33 cellular contexts compared by ENCODE assay signal in the genomic region with DNA sequence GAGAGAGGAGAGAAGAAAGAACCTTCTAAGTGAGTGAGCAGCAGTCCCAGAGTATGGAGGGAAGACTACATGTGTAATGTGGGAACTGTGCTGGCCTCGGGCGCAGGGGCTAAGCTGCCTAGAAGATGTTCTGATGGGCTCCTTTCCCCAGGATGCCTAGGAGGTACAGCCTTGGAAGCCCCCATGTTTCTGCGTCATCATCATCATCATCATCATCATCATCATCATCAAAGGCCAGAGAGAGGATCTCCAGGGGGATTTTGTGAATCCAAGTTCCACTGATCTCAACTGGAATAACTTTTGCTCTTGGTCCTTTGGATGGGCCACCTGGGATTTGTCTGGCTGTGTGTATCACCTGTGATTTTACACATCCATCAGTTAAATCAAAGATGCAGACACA.
"Had no signal": no experiment of that assay in that cellular context is flagged by ENCODE, and none has a peak within 500 bp of the region (broad histone marks: within the 10 kb centered on the region; RNA-seq: fewer than 3 reads in every experiment).

No MANE protein-coding gene starts in this region.

- H3K9me3 ChIP-seq: ascending aorta, pancreas, prostate gland, uterus had no signal

- DNase-seq: activated B cell treated with CpG ODN at 0.5 μM for 24 hours; activated CD4-positive, alpha-beta T cell treated with anti-CD3 and anti-CD28 coated beads, Interleukin-2, amount 50 U/mL, for 4 hours; activated CD8-positive, alpha-beta memory T cell treated with anti-CD3 and anti-CD28 coated beads for 24 hours; activated effector memory CD4-positive, alpha-beta T cell treated with anti-CD3 and anti-CD28 coated beads, Interleukin-2, amount 50 U/mL, for 16 hours; dorsolateral prefrontal cortex; effector memory CD4-positive, alpha-beta T cell; foreskin fibroblast; hippocampal formation; kidney; left colon; mammary epithelial cell; naive B cell; nucleus accumbens; pancreas; retina; sigmoid colon; small intestine; stimulated activated CD4-positive, alpha-beta T cell treated with anti-CD3 and anti-CD28 coated beads, Interleukin-4, amount 100 ng/mL, for 24 hours; trophoblast cell; uterus had no signal

- H3K4me3 ChIP-seq: ascending aorta, cardiac muscle cell, coronary artery, dorsolateral prefrontal cortex, pancreas, prostate gland, sigmoid colon, thoracic aorta, uterus had no signal

- ATAC-seq: esophagus mucosa; left colon; pancreas; stimulated activated effector memory CD8-positive, alpha-beta T cell treated with anti-CD3 and anti-CD28 coated beads, Interleukin-12 subunit alpha, Interleukin-12 subunit beta, amount 100 ng/mL, for 72 hours had no signal

- H3K4me3 Mint-ChIP-seq: activated B cell treated with CpG ODN at 0.5 μM for 24 hours; activated naive CD8-positive, alpha-beta T cell; brain; mesothelial cell of epicardium; neural crest cell; stimulated activated effector memory CD8-positive, alpha-beta T cell treated with anti-CD3 and anti-CD28 coated beads, Interleukin-12 subunit alpha, Interleukin-12 subunit beta, amount 100 ng/mL, for 72 hours; stimulated activated naive CD8-positive, alpha-beta T cell treated with anti-CD3 and anti-CD28 coated beads, Interleukin-15, Interleukin-2, amounts not matched to agents 100 ng/mL and 50 ng/mL, for 24 hours; T-helper 2 cell treated with Interferon-gamma antibody and Interleukin-4, amounts not matched to agents 5 μg/mL and 100 μg/mL, for 36 hours had no signal

- H3K4me1 Mint-ChIP-seq: brain, mesothelial cell of epicardium, neural crest cell had no signal

- H3K27me3 Mint-ChIP-seq: activated B cell treated with CpG ODN at 0.5 μM for 24 hours; activated naive CD8-positive, alpha-beta T cell; naive B cell; stimulated activated naive CD8-positive, alpha-beta T cell treated with anti-CD3 and anti-CD28 coated beads, Interleukin-15, Interleukin-2, amounts not matched to agents 100 ng/mL and 50 ng/mL, for 24 hours had no signal

- H3K27me3 ChIP-seq: ascending aorta, cardiac muscle cell, dorsolateral prefrontal cortex, pancreas, sigmoid colon, uterus had no signal

- H3K27ac Mint-ChIP-seq: activated B cell treated with CpG ODN at 0.5 μM for 24 hours; brain; mesothelial cell of epicardium; stimulated activated naive CD8-positive, alpha-beta T cell treated with anti-CD3 and anti-CD28 coated beads, Interleukin-15, Interleukin-2, amounts not matched to agents 100 ng/mL and 50 ng/mL, for 24 hours; T-helper 2 cell treated with Interferon-gamma antibody and Interleukin-4, amounts not matched to agents 5 μg/mL and 100 μg/mL, for 36 hours had no signal

- H3K27ac ChIP-seq: ascending aorta, cardiac muscle cell, coronary artery, dorsolateral prefrontal cortex, pancreas, prostate gland, sigmoid colon, thoracic aorta, uterus had no signal

- H3K4me1 ChIP-seq: ascending aorta, pancreas, prostate gland, sigmoid colon, uterus had no signal

- H3K36me3 Mint-ChIP-seq: stimulated activated effector memory CD8-positive, alpha-beta T cell treated with anti-CD3 and anti-CD28 coated beads, Interleukin-12 subunit alpha, Interleukin-12 subunit beta, amount 100 ng/mL, for 72 hours had no signal

- H3K36me3 ChIP-seq: ascending aorta, cardiac muscle cell, pancreas, prostate gland, sigmoid colon, thoracic aorta, uterus had no signal
